Comparison of ENCODE assay signal across 9 cellular contexts in genomic region chr9:16727452-16728127, GRCh38.
A peak's percentile ranks its signal among the peaks of the same experiment; 100 is the strongest.
DNase-seq lines count a peak whose midpoint lies in the region; ATAC-seq and TF ChIP-seq lines count a peak whose summit lies in the region.
"Had no signal": no experiment of that assay in that cellular context is flagged by ENCODE, and none has a peak within 500 bp of the region (broad histone marks: within the 10 kb centered on the region; RNA-seq: fewer than 3 reads in every experiment).

No MANE protein-coding gene starts in this region.

- H3K27me3 ChIP-seq in iPS-15b (ENCODE audit: control insufficient read depth, insufficient read depth, low read length): no peaks in the 10 kb centered on the region
- H3K27me3 ChIP-seq in skeletal muscle tissue (ENCODE audit: control insufficient read depth in 3 of 3, insufficient read depth in 3 of 3, low read length in 3 of 3): peaks cover 0 to 7% (median 7%) of the 10 kb centered on the region in 3 donors

- H3K36me3 ChIP-seq in iPS-15b (ENCODE audit: control insufficient read depth, insufficient read depth, low read length) (no peaks in the 10 kb centered on the region), skeletal muscle tissue (ENCODE audit: control insufficient read depth in 3 of 3, insufficient read depth in 3 of 3, low read length in 3 of 3) (no peaks in the 10 kb centered on the region)

- H3K9ac ChIP-seq in iPS-15b (ENCODE audit: low read depth, low read length) (peak overlapping the region; percentile 82), skeletal muscle tissue (ENCODE audit: low read depth in 1 of 3, low read length in 3 of 3) (peak overlapping the region; percentile 72 to 77 (median 76))

- TF ChIP-seq CTCF in astrocyte of the spinal cord (IDR thresholded peaks at IDR 0.05; ENCODE audit: low read depth, low read length): no peak

- ATAC-seq in HG03432 (IDR thresholded peaks at IDR 0.05; ENCODE audit: unreplicated experiment): peak; percentile 5
- ATAC-seq: naive thymus-derived CD4-positive, alpha-beta T cell had no signal

- no peaks in the 10 kb centered on the region for H3K9me3 ChIP-seq in iPS-15b (ENCODE audit: control insufficient read depth, insufficient read depth, low read length)
- H3K9me3 ChIP-seq in skeletal muscle tissue (ENCODE audit: control insufficient read depth in 3 of 3, low read length in 3 of 3): no peaks in the 10 kb centered on the region

- H3K4me1 ChIP-seq in iPS-15b (ENCODE audit: control insufficient read depth, insufficient read depth, low read length) (peaks cover 46% of the 10 kb centered on the region), skeletal muscle tissue (ENCODE audit: control insufficient read depth in 3 of 3, insufficient read depth in 3 of 3, low read length in 3 of 3) (peaks cover 2 to 6% (median 3%) of the 10 kb centered on the region in 3 donors)

- peak overlapping the region; percentile 76 for H3K27ac ChIP-seq in skeletal muscle tissue (ENCODE audit: low read depth, low read length)

- in situ Hi-C loops in astrocyte of the spinal cord (cut with HindIII; ENCODE audit: low sequenced_read_pairs): no loop called here

- peak; percentile 57 for DNase-seq in astrocyte of the spinal cord (ENCODE audit: low read depth, low spot score)
- no peak for DNase-seq in DMS79 treated with DMSO at 0.1 percent for 48 hours (lab: John Stamatoyannopoulos, UW)
- no peak for DNase-seq in NCI-H82 (lab: John Stamatoyannopoulos, UW)
- no peak for DNase-seq in NCI-H1105 treated with DMSO at 0.1 percent for 48 hours (lab: John Stamatoyannopoulos, UW)
- DNase-seq in COR-L47 (lab: John Stamatoyannopoulos, UW): no peak
- DNase-seq: naive thymus-derived CD4-positive, alpha-beta T cell had no signal

- peak overlapping the region; percentile 59 for H3K4me3 ChIP-seq in astrocyte of the spinal cord (ENCODE audit: low read depth, low read length)
- H3K4me3 ChIP-seq in iPS-15b (ENCODE audit: low read depth, low read length): peak overlapping the region; percentile 63
- peak overlapping the region; percentile 68 to 79 (median 74) for H3K4me3 ChIP-seq in skeletal muscle tissue (ENCODE audit: low read length in 3 of 3)
